ENCODE assay signal across 17 cellular contexts in genomic region chr16:84893467-84893848, GRCh38.
"Had no signal": no experiment of that assay in that cellular context is flagged by ENCODE, and none has a peak within 500 bp of the region (broad histone marks: within the 10 kb centered on the region; RNA-seq: fewer than 3 reads in every experiment).

No MANE protein-coding gene starts in this region.

- H3K27me3 ChIP-seq: body of pancreas, cardiac muscle cell, testis had no signal

- H3K9me3 ChIP-seq: body of pancreas, left lung, testis had no signal

- H3K36me3 ChIP-seq: cardiac muscle cell, left lung, WERI-Rb-1 had no signal

- ATAC-seq: body of pancreas had no signal

- H3K27ac ChIP-seq: cardiac muscle cell, epithelial cell of prostate, testis, WERI-Rb-1 had no signal

- H3K4me3 ChIP-seq: body of pancreas, cardiac muscle cell, left lung, testis had no signal

- H3K4me1 ChIP-seq: body of pancreas had no signal

- DNase-seq: activated CD4-positive, alpha-beta T cell treated with anti-CD3 and anti-CD28 coated beads for 1 hour; activated CD4-positive, alpha-beta T cell treated with anti-CD3 and anti-CD28 coated beads, Interleukin-2, amount 50 U/mL, for 1 hour; activated gamma-delta T cell treated with Interleukin-2 at 50 U/mL for 16 hours; activated T-cell treated with anti-CD3 and anti-CD28 coated beads, Interleukin-2, amount 50 U/mL, for 1 hour; anterior cingulate cortex; cortex of kidney; left lung; nucleus accumbens; stimulated activated CD4-positive, alpha-beta T cell treated with anti-CD3 and anti-CD28 coated beads, Interleukin-4, amount 100 ng/mL, for 1 hour; stimulated activated naive CD4-positive, alpha-beta T cell; T-helper 1 cell; testis; trophoblast cell; WERI-Rb-1 had no signal
